Comparison of ENCODE assay signal across 8 cellular contexts in genomic region chr7:135557455-135558336, GRCh38. TPM values are rescaled to one million over a fixed set of nuclear protein-coding genes. Genes with fewer than 3 reads are reported as not detected.
A peak's percentile ranks its signal among the peaks of the same experiment; 100 is the strongest.
DNase-seq lines count a peak whose midpoint lies in the region; ATAC-seq and TF ChIP-seq lines count a peak whose summit lies in the region.

Gene NUP205, plus strand, starts transcription at chr7:135557917. Its CDS starts 28 bp downstream, at chr7:135557945.

- H3K9me3 ChIP-seq in HUES48 (ENCODE audit: control insufficient read depth, insufficient read depth, low read length) (no peaks in the 10 kb centered on the region), OCI-LY3 (ENCODE audit: insufficient read depth, low read length) (no peaks in the 10 kb centered on the region), mucosa of descending colon (no peaks in the 10 kb centered on the region)

- peaks cover 51% of the 10 kb centered on the region for H3K79me2 ChIP-seq in OCI-LY3 (ENCODE audit: low read length)

- H3K27me3 ChIP-seq in HUES48 (ENCODE audit: control insufficient read depth, insufficient read depth, low read length), result no peaks in the 10 kb centered on the region
- H3K27me3 ChIP-seq in OCI-LY3 (ENCODE audit: low read depth, low read length), result no peaks in the 10 kb centered on the region

- DNase-seq in DMS 273 (lab: John Stamatoyannopoulos, UW; ENCODE audit: unreplicated experiment), result peak; percentile 98
- peak; percentile 69 for DNase-seq in activated CD8-positive, alpha-beta memory T cell treated with anti-CD3 and anti-CD28 coated beads, Interleukin-2, amount 50 U/mL, for 4 hours
- peak; percentile 75 for DNase-seq in epithelial cell of esophagus (ENCODE audit: low read depth)
- peak; percentile 78 to 85 (median 81) for DNase-seq in mucosa of descending colon
- DNase-seq in stimulated activated CD8-positive, alpha-beta memory T cell treated with anti-CD3 and anti-CD28 coated beads, Interleukin-4, amount 100 ng/mL, for 1 hour (ENCODE audit: low read depth in 2 of 2, low spot score in 1 of 2), result peak; percentile 41 to 46

- no peak for TF ChIP-seq CTCF in OCI-LY3 (IDR thresholded peaks at IDR 0.05; ENCODE audit: low read depth, low read length)
- no peak for TF ChIP-seq CTCF in epithelial cell of esophagus (IDR thresholded peaks at IDR 0.05; ENCODE audit: insufficient read depth, low read depth, low read length, missing control alignments)
- TF ChIP-seq CTCF in mucosa of descending colon (IDR thresholded peaks at IDR 0.05), result no peak

- peak; percentile 65 for ATAC-seq in GM21423 (IDR thresholded peaks at IDR 0.05; ENCODE audit: unreplicated experiment)
- ATAC-seq in mucosa of descending colon, result peak; percentile 93

- H3K4me1 ChIP-seq in HUES48 (ENCODE audit: control insufficient read depth, insufficient read depth, low read length) (peaks cover 25% of the 10 kb centered on the region), OCI-LY3 (ENCODE audit: low read length) (peaks cover 15% of the 10 kb centered on the region), mucosa of descending colon (ENCODE audit: low read depth) (peaks cover 5% of the 10 kb centered on the region)

- H4K20me1 ChIP-seq in OCI-LY3 (ENCODE audit: insufficient read depth, low read length), result peaks cover 17% of the 10 kb centered on the region

- H3K27ac ChIP-seq in HUES48 (ENCODE audit: low read depth, low read length), result peak within 1 kb of the TSS; percentile 95
- H3K27ac ChIP-seq in OCI-LY3 (ENCODE audit: low read length), result peak within 1 kb of the TSS; percentile 81

- H3K4me3 ChIP-seq in HUES48 (ENCODE audit: low read depth, low read length) (peak within 1 kb of the TSS; percentile 71), OCI-LY3 (ENCODE audit: low read length) (peak within 1 kb of the TSS; percentile 89), epithelial cell of esophagus (ENCODE audit: low read length) (peak within 1 kb of the TSS; percentile 93), mucosa of descending colon (peak within 1 kb of the TSS; percentile 56)

- intact Hi-C loops in mucosa of descending colon (cut with DNase I, micrococcal nuclease), result loop anchor here (5.0 kb wide), 2 partner anchors 45 to 275 kb away; partner anchors contain the start of gene CNOT4 (in 1 of the 2)

- peak within 1 kb of the TSS; percentile 89 for H3K4me2 ChIP-seq in OCI-LY3 (ENCODE audit: low read length)

- H3K9ac ChIP-seq in HUES48 (ENCODE audit: low read depth, low read length) (peak within 1 kb of the TSS; percentile 97), OCI-LY3 (ENCODE audit: low read length) (peak within 1 kb of the TSS; percentile 97)

- H3K36me3 ChIP-seq in HUES48 (ENCODE audit: control insufficient read depth, insufficient read depth, low read length), result no peaks in the 10 kb centered on the region
- H3K36me3 ChIP-seq in OCI-LY3 (replicated peaks; ENCODE audit: low read depth, low read length), result peaks cover 8% of the 10 kb centered on the region
- no peaks in the 10 kb centered on the region for H3K36me3 ChIP-seq in mucosa of descending colon (ENCODE audit: low read depth)

- peak within 1 kb of the TSS; percentile 88 for H2AFZ ChIP-seq in OCI-LY3 (ENCODE audit: low read depth, low read length)

RNA-seq across cellular contexts. Expression of gene NUP205, which starts in this region (rescaled TPM):
- total RNA-seq in mucosa of descending colon, result 10 to 100 TPM; 32.5 to 38.9 (median 37.3) TPM

Comparison
In these comparisons a context has a peak if more than half of its experiments do, and no peak if none do; other contexts are left out.
1. Peak in every context shown above with its lines: DNase-seq, ATAC-seq, H3K4me3 ChIP-seq and H3K27ac ChIP-seq.
2. DNase-seq: peak in every context shown above with its lines; median percentile 98 in DMS 273; 81 in mucosa of descending colon; 75 in epithelial cell of esophagus; 69 in activated CD8-positive, alpha-beta memory T cell treated with anti-CD3 and anti-CD28 coated beads, Interleukin-2, amount 50 U/mL, for 4 hours; 44 in stimulated activated CD8-positive, alpha-beta memory T cell treated with anti-CD3 and anti-CD28 coated beads, Interleukin-4, amount 100 ng/mL, for 1 hour.